In the genomic region with DNA sequence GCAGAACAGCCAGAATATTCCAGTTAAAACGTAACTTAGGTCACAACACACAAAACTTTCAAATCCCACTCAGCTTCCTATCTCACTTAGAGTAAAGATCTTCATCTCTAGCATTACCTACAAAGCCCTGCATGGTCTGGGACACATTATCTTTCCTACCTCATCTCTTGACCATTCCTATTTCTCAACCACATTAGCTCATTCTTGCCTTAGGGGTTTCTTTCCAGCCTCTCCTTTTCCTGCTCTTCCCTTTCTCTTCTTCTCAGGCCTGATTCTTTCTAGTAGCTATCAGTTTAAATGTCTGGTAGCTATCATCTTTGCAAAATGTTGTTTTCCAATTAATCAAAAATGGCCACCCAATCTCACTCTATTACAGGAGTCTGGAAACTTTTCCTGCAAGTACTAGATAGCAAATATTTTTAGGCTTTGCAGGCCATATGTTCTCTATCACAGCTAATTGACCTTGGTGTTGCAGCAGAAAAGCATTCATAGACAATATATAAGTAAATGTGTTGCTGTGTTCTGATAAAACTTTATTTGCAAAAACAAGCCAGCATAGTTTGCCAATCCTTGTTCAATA, we compare ENCODE assay signal across 1 cellular context.
A peak's percentile ranks its signal among the peaks of the same experiment; 100 is the strongest.
TF ChIP-seq lines count a peak whose summit lies in the region.

No MANE protein-coding gene starts in this region.

TF ChIP-seq in SK-N-SH treated with all-trans-retinoic acid at 6 μM for 48 hours, 23 proteins besides CTCF, POLR2A, EP300 and RAD21 (continued from another document):
- TF ChIP-seq TSHZ2 (CRISPR knock-in tag; IDR thresholded peaks at IDR 0.05): peak; percentile 47; the same call in 1 of the 2 replicates
- TF ChIP-seq OSR1 (CRISPR knock-in tag; IDR thresholded peaks at IDR 0.05): no peak
- no peak for TF ChIP-seq ZNF565 (CRISPR knock-in tag; conservative IDR thresholded peaks at IDR 0.05; ENCODE audit: low read depth)
- no peak for TF ChIP-seq ZNF70 (CRISPR knock-in tag; IDR thresholded peaks at IDR 0.05)
- no peak for TF ChIP-seq RARB (CRISPR knock-in tag; IDR thresholded peaks at IDR 0.05)
- 0 out of 2 replicates have a peak, but pooled peaks have one; percentile 21 for TF ChIP-seq ZFP30 (CRISPR knock-in tag; IDR thresholded peaks at IDR 0.05)
TF ChIP-seq in SK-N-SH treated with all-trans-retinoic acid at 6 μM for 48 hours: peak in this region for 5.
